Comparison of ENCODE assay signal across 28 cellular contexts in genomic region chr1:43441894-43442632, GRCh38. TPM values are rescaled to one million over a fixed set of nuclear protein-coding genes. Genes with fewer than 3 reads are reported as not detected.
A peak's percentile ranks its signal among the peaks of the same experiment; 100 is the strongest.
DNase-seq lines count a peak whose midpoint lies in the region; ATAC-seq and TF ChIP-seq lines count a peak whose summit lies in the region.
"Had no signal": no experiment of that assay in that cellular context is flagged by ENCODE, and none has a peak within 500 bp of the region (broad histone marks: within the 10 kb centered on the region; RNA-seq: fewer than 3 reads in every experiment).

No MANE protein-coding gene starts in this region.

- H3K27ac ChIP-seq in coronary artery: no peak overlapping the region
- H3K27ac ChIP-seq in transverse colon: no peak overlapping the region
- H3K27ac ChIP-seq in substantia nigra (ENCODE audit: low read depth, low read length, poor library complexity, severe bottlenecking): no peak overlapping the region
- H3K27ac ChIP-seq: epithelial cell of prostate, neutrophil, psoas muscle, SJCRH30 had no signal

- ATAC-seq in omental fat pad (ENCODE audit: low FRiP score): no peak
- no peak for ATAC-seq in GM21447 (IDR thresholded peaks at IDR 0.05; ENCODE audit: unreplicated experiment)
- ATAC-seq: left ventricle myocardium superior had no signal

- H3K4me3 ChIP-seq in coronary artery: no peak overlapping the region
- no peak overlapping the region for H3K4me3 ChIP-seq in transverse colon
- H3K4me3 ChIP-seq: psoas muscle, SJCRH30 had no signal

- peak; percentile 3 for DNase-seq in activated naive CD4-positive, alpha-beta T cell treated with anti-CD3 and anti-CD28 coated beads for 36 hours
- no peak for DNase-seq in activated naive CD4-positive, alpha-beta T cell (lab: John Stamatoyannopoulos, UW)
- DNase-seq in coronary artery (ENCODE audit: low spot score) (peak; percentile 59), omental fat pad (ENCODE audit: low spot score) (peak; percentile 20), transverse colon (peak; percentile 4), NCI-H2227 (lab: John Stamatoyannopoulos, UW; ENCODE audit: unreplicated experiment) (no peak), substantia nigra (lab: John Stamatoyannopoulos, UW) (no peak)
- DNase-seq: activated CD4-positive, alpha-beta T cell treated with anti-CD3 and anti-CD28 coated beads, Interleukin-2, amount 10 ng/mL, durations not matched to agents 24 days and 14 days; activated T-cell treated with anti-CD3 and anti-CD28 coated beads, Interleukin-2, amount 50 U/mL, for 48 hours; AML-193; CD4-positive, alpha-beta T cell; effector CD4-positive, alpha-beta T cell; left ventricle myocardium superior; midbrain; naive B cell; NCI-H1048; NCI-H2107; NCI-H446; NCI-H774; SJCRH30; stimulated activated CD4-positive, alpha-beta T cell treated with anti-CD3 and anti-CD28 coated beads, Interleukin-15, amount 100 ng/mL, for 24 hours; stimulated activated CD4-positive, alpha-beta T cell treated with anti-CD3 and anti-CD28 coated beads, Interleukin-4, amount 100 ng/mL, for 4 hours; SW 1271 had no signal

- no peak for TF ChIP-seq EP300 in transverse colon (IDR thresholded peaks at IDR 0.05; ENCODE audit: low read depth)

- no peaks in the 10 kb centered on the region for H3K4me1 Mint-ChIP-seq in activated naive CD4-positive, alpha-beta T cell treated with anti-CD3 and anti-CD28 coated beads for 36 hours (ENCODE audit: low read depth)
- H3K4me1 Mint-ChIP-seq: activated CD4-positive, alpha-beta T cell treated with anti-CD3 and anti-CD28 coated beads, Interleukin-2, amount 10 ng/mL, durations not matched to agents 24 days and 14 days had no signal

- TF ChIP-seq CTCF in coronary artery (IDR thresholded peaks at IDR 0.05) (no peak), omental fat pad (IDR thresholded peaks at IDR 0.05) (no peak), transverse colon (IDR thresholded peaks at IDR 0.05) (no peak)

- CTCF ChIA-PET in activated naive CD4-positive, alpha-beta T cell treated with anti-CD3 and anti-CD28 coated beads for 36 hours (lab: Charles Lee): no interaction called here

- no peaks in the 10 kb centered on the region for H3K9me3 ChIP-seq in transverse colon
- H3K9me3 ChIP-seq: neutrophil, psoas muscle, SJCRH30 had no signal

- no peaks in the 10 kb centered on the region for H3K27me3 Mint-ChIP-seq in activated naive CD4-positive, alpha-beta T cell treated with anti-CD3 and anti-CD28 coated beads for 36 hours (ENCODE audit: low read depth)
- H3K27me3 Mint-ChIP-seq: activated CD4-positive, alpha-beta T cell treated with anti-CD3 and anti-CD28 coated beads, Interleukin-2, amount 10 ng/mL, durations not matched to agents 24 days and 14 days; activated naive CD8-positive, alpha-beta T cell; CD4-positive, alpha-beta T cell; naive B cell had no signal

- no peak overlapping the region for H3K4me3 Mint-ChIP-seq in activated naive CD4-positive, alpha-beta T cell treated with anti-CD3 and anti-CD28 coated beads for 36 hours
- H3K4me3 Mint-ChIP-seq: activated CD4-positive, alpha-beta T cell treated with anti-CD3 and anti-CD28 coated beads, Interleukin-2, amount 10 ng/mL, durations not matched to agents 24 days and 14 days; activated naive CD8-positive, alpha-beta T cell; CD4-positive, alpha-beta T cell; naive B cell had no signal

- peaks cover 17% of the 10 kb centered on the region for H3K36me3 Mint-ChIP-seq in activated naive CD4-positive, alpha-beta T cell treated with anti-CD3 and anti-CD28 coated beads for 36 hours (ENCODE audit: low read depth)

- no peaks in the 10 kb centered on the region for H3K4me1 ChIP-seq in transverse colon
- H3K4me1 ChIP-seq: psoas muscle, SJCRH30 had no signal

- H3K27ac Mint-ChIP-seq in activated naive CD4-positive, alpha-beta T cell treated with anti-CD3 and anti-CD28 coated beads for 36 hours: no peak overlapping the region
- H3K27ac Mint-ChIP-seq: activated CD4-positive, alpha-beta T cell treated with anti-CD3 and anti-CD28 coated beads, Interleukin-2, amount 10 ng/mL, durations not matched to agents 24 days and 14 days; activated naive CD8-positive, alpha-beta T cell; CD4-positive, alpha-beta T cell; naive B cell had no signal

- H3K36me3 ChIP-seq in transverse colon: peaks cover 0 to 21% (median 9%) of the 10 kb centered on the region in 4 donors

- TF ChIP-seq POLR2A in transverse colon (IDR thresholded peaks at IDR 0.05): no peak

- H3K9me3 Mint-ChIP-seq in activated naive CD4-positive, alpha-beta T cell treated with anti-CD3 and anti-CD28 coated beads for 36 hours: no peaks in the 10 kb centered on the region
- H3K9me3 Mint-ChIP-seq: activated CD4-positive, alpha-beta T cell treated with anti-CD3 and anti-CD28 coated beads, Interleukin-2, amount 10 ng/mL, durations not matched to agents 24 days and 14 days; CD4-positive, alpha-beta T cell; naive B cell had no signal

- in situ Hi-C loops in transverse colon (cut with MboI; ENCODE audit: low pct_ligation_motif_present in 1 of 4, low pct_unique_long_range_greater_than_20kb in 1 of 4, low sequenced_read_pairs in 3 of 4): loop anchor here in 1 of 4 donors (25.0 kb wide), 1 partner anchor 195 kb away; no protein-coding TSS in a partner anchor

- 87 to 91% methylated on average over 3 to 18 of the region's 18 CpGs for WGBS in transverse colon (ENCODE audit: low coverage in 1 of 2), 2 donors

- H3K27me3 ChIP-seq in transverse colon: no peaks in the 10 kb centered on the region
- H3K27me3 ChIP-seq: neutrophil, SJCRH30 had no signal

- intact Hi-C loops in activated naive CD4-positive, alpha-beta T cell treated with anti-CD3 and anti-CD28 coated beads for 36 hours (cut with micrococcal nuclease): no loop called here
- intact Hi-C loops in transverse colon (cut with DNase I; ENCODE audit: low total_unique reads): no loop called here

RNA-seq across cellular contexts. Expression of gene HYI, which starts 11.7 kb away (rescaled TPM):
- 1 to 10 TPM; 9.1 to 9.2 TPM for total RNA-seq in activated naive CD4-positive, alpha-beta T cell treated with anti-CD3 and anti-CD28 coated beads for 36 hours
- total RNA-seq in omental fat pad: 10 to 100 TPM; 39.5 to 59.0 (median 53.2) TPM
- 100 to 1,000 TPM in 3 of 4 donors, 10 to 100 TPM in 1; 71.1 to 126 (median 119) TPM for total RNA-seq in transverse colon
- total RNA-seq: SJCRH30 had no signal

RNA-seq across cellular contexts. Expression of gene SZT2, which starts 52.4 kb away (rescaled TPM):
- total RNA-seq in activated naive CD4-positive, alpha-beta T cell treated with anti-CD3 and anti-CD28 coated beads for 36 hours: 10 to 100 TPM; 26.6 to 28.2 TPM
- total RNA-seq in omental fat pad: 10 to 100 TPM; 26.4 to 61.9 (median 36.7) TPM
- total RNA-seq in transverse colon: 100 to 1,000 TPM in 2 of 4 donors, 10 to 100 TPM in 2; 43.1 to 106 (median 82.2) TPM

RNA-seq across cellular contexts. Expression of gene MED8, which starts 52.5 kb away (rescaled TPM):
- total RNA-seq in activated naive CD4-positive, alpha-beta T cell treated with anti-CD3 and anti-CD28 coated beads for 36 hours: 10 to 100 TPM; 45.8 to 45.9 TPM
- total RNA-seq in omental fat pad (10 to 100 TPM; 26.3 to 51.4 (median 37.1) TPM), transverse colon (10 to 100 TPM; 12.7 to 41.9 (median 25.0) TPM)

Comparison
In these comparisons a context has a peak if more than half of its experiments do, and no peak if none do; other contexts are left out.
1. DNase-seq: peak in activated naive CD4-positive, alpha-beta T cell treated with anti-CD3 and anti-CD28 coated beads for 36 hours (single experiment), coronary artery (single experiment), omental fat pad (single experiment) and transverse colon (single experiment); none in activated naive CD4-positive, alpha-beta T cell (0 of 4), NCI-H2227 (single experiment) and substantia nigra (0 of 49).